ENCODE assay signal across 8 cellular contexts in genomic region chr13:40149611-40150283, GRCh38.
DNase-seq lines count a peak whose midpoint lies in the region; ATAC-seq and TF ChIP-seq lines count a peak whose summit lies in the region.

No MANE protein-coding gene starts in this region.

- H3K4me3 Mint-ChIP-seq in GM23338 = no peak overlapping the region

- no peak overlapping the region for H3K4me3 ChIP-seq in GM23338
- H3K4me3 ChIP-seq in adipocyte (ENCODE audit: low read length) = no peak overlapping the region
- H3K4me3 ChIP-seq in right atrium auricular region = no peak overlapping the region
- no peak overlapping the region for H3K4me3 ChIP-seq in smooth muscle cell

- 59% methylated on average over 6 of the region's 6 CpGs for WGBS in smooth muscle cell (ENCODE audit: low lambda C conversion rate)

- H3F3A ChIP-seq in GM23338 (replicated peaks; ENCODE audit: low read depth) (no peaks in the 10 kb centered on the region), smooth muscle cell (ENCODE audit: low read depth) (peaks cover 4% of the 10 kb centered on the region)

- DNase-seq in GM23338 (ENCODE audit: low spot score) (no peak), adipocyte (ENCODE audit: low read depth) (peak; percentile 8), right atrium auricular region (ENCODE audit: low spot score) (peak; percentile 68), smooth muscle cell (lab: John Stamatoyannopoulos, UW; ENCODE audit: unreplicated experiment) (no peak), SK-N-DZ (ENCODE audit: low spot score) (no peak), HEK293T (ENCODE audit: extremely low spot score) (no peak), NCI-H524 treated with DMSO at 0.1 percent for 48 hours (lab: John Stamatoyannopoulos, UW) (no peak)
- no peak for DNase-seq in activated CD8-positive, alpha-beta memory T cell treated with anti-CD3 and anti-CD28 coated beads, Interleukin-2, amount 50 U/mL, for 48 hours

- no peak overlapping the region for H3K27ac Mint-ChIP-seq in GM23338

- no peaks in the 10 kb centered on the region for H4K20me1 ChIP-seq in GM23338 (replicated peaks; ENCODE audit: insufficient read depth)
- H4K20me1 ChIP-seq in smooth muscle cell (ENCODE audit: low read depth) = no peaks in the 10 kb centered on the region

- H3K36me3 ChIP-seq in GM23338 (ENCODE audit: insufficient read depth) = no peaks in the 10 kb centered on the region
- no peaks in the 10 kb centered on the region for H3K36me3 ChIP-seq in adipocyte (ENCODE audit: control insufficient read depth, insufficient read depth, low read length, severe bottlenecking)
- H3K36me3 ChIP-seq in right atrium auricular region = no peaks in the 10 kb centered on the region
- H3K36me3 ChIP-seq in smooth muscle cell (ENCODE audit: low read depth) = no peaks in the 10 kb centered on the region

- no peaks in the 10 kb centered on the region for H3K4me1 ChIP-seq in GM23338 (ENCODE audit: insufficient read depth)
- H3K4me1 ChIP-seq in adipocyte (ENCODE audit: control insufficient read depth, insufficient read depth, low read length) = peaks cover 26% of the 10 kb centered on the region
- H3K4me1 ChIP-seq in right atrium auricular region = peaks cover 0 to 12% of the 10 kb centered on the region in 2 donors
- peaks cover 13% of the 10 kb centered on the region for H3K4me1 ChIP-seq in smooth muscle cell (ENCODE audit: low read depth)

- no peaks in the 10 kb centered on the region for H3K79me2 ChIP-seq in GM23338 (replicated peaks; ENCODE audit: insufficient read depth)
- H3K79me2 ChIP-seq in smooth muscle cell (ENCODE audit: low read depth) = no peaks in the 10 kb centered on the region

- H3K9me3 Mint-ChIP-seq in GM23338 = no peaks in the 10 kb centered on the region

- ATAC-seq in GM23338 = no peak

- no peaks in the 10 kb centered on the region for H3K27me3 ChIP-seq in GM23338 (ENCODE audit: insufficient read depth)
- no peaks in the 10 kb centered on the region for H3K27me3 ChIP-seq in adipocyte (replicated peaks; ENCODE audit: control insufficient read depth, insufficient read depth, low read length)
- no peaks in the 10 kb centered on the region for H3K27me3 ChIP-seq in right atrium auricular region
- H3K27me3 ChIP-seq in smooth muscle cell (ENCODE audit: low read depth) = no peaks in the 10 kb centered on the region

- peak overlapping the region; percentile 72 for H3K9ac ChIP-seq in adipocyte (ENCODE audit: low read length)
- H3K9ac ChIP-seq in smooth muscle cell (ENCODE audit: low read depth) = no peak overlapping the region

- POLR2A ChIA-PET in HEK293T (lab: Yijun Ruan, JAX) = no interaction called here

- H3K4me2 ChIP-seq in GM23338 (no peak overlapping the region), smooth muscle cell (peak overlapping the region; percentile 75)

- 0 out of 2 replicates have a peak overlapping the region, but pooled peaks have one; percentile 28 for H2AFZ ChIP-seq in GM23338
- no peak overlapping the region for H2AFZ ChIP-seq in smooth muscle cell (ENCODE audit: low read depth)

- H3K9me2 ChIP-seq in GM23338 (ENCODE audit: insufficient read depth) = peaks cover 14% of the 10 kb centered on the region; the same call in 1 of the 2 replicates

- TF ChIP-seq CTCF in GM23338 (conservative IDR thresholded peaks at IDR 0.05; ENCODE audit: low read depth in 2 of 2) (no peak), right atrium auricular region (IDR thresholded peaks at IDR 0.05) (no peak), smooth muscle cell (IDR thresholded peaks at IDR 0.05; ENCODE audit: borderline replicate concordance, insufficient read depth, poor library complexity, severe bottlenecking) (no peak)

- H3K9me3 ChIP-seq in adipocyte (ENCODE audit: control insufficient read depth, low read length) (no peaks in the 10 kb centered on the region), right atrium auricular region (no peaks in the 10 kb centered on the region), smooth muscle cell (replicated peaks; ENCODE audit: low read depth) (no peaks in the 10 kb centered on the region)

- no peaks in the 10 kb centered on the region for H3K27me3 Mint-ChIP-seq in GM23338 (ENCODE audit: insufficient read depth, low read depth, poor library complexity)

- H3K4me1 Mint-ChIP-seq in GM23338 = peaks cover 15% of the 10 kb centered on the region

- H3K36me3 Mint-ChIP-seq in GM23338 (ENCODE audit: low read depth) = no peaks in the 10 kb centered on the region

- H3K27ac ChIP-seq in GM23338 (ENCODE audit: low read depth) = no peak overlapping the region
- H3K27ac ChIP-seq in right atrium auricular region = peak overlapping the region; percentile 59 to 69
- H3K27ac ChIP-seq in smooth muscle cell (ENCODE audit: low read depth) = peak overlapping the region; percentile 65

- CTCF ChIA-PET in HEK293T (lab: Yijun Ruan, JAX) = no interaction called here

TF ChIP-seq in GM23338, 12 proteins besides CTCF, POLR2A, EP300 and RAD21 (continues in another document):
- TF ChIP-seq NANOG (IDR thresholded peaks at IDR 0.05; ENCODE audit: borderline replicate concordance) = no peak
- TF ChIP-seq EZH2phosphoT487 (IDR thresholded peaks at IDR 0.05; ENCODE audit: unreplicated experiment) = no peak
- TF ChIP-seq EZH2 (IDR thresholded peaks at IDR 0.05; ENCODE audit: low read depth, unreplicated experiment) = no peak

TF ChIP-seq in HEK293T, 16 proteins besides CTCF, POLR2A, EP300 and RAD21:
- TF ChIP-seq TARDBP (IDR thresholded peaks at IDR 0.05) (no peak), NFRKB (IDR thresholded peaks at IDR 0.05) (no peak), PKNOX1 (IDR thresholded peaks at IDR 0.05) (no peak), CTBP1 (IDR thresholded peaks at IDR 0.05; ENCODE audit: borderline replicate concordance) (no peak), FOXM1 (IDR thresholded peaks at IDR 0.05; ENCODE audit: borderline replicate concordance) (no peak), ELF4 (IDR thresholded peaks at IDR 0.05) (no peak), SP1 (IDR thresholded peaks at IDR 0.05) (no peak), FOXA1 (IDR thresholded peaks at IDR 0.05) (no peak), FOXK2 (IDR thresholded peaks at IDR 0.05) (no peak), ZNF384 (IDR thresholded peaks at IDR 0.05) (no peak), SUZ12 (IDR thresholded peaks at IDR 0.05) (no peak), BHLHE40 (IDR thresholded peaks at IDR 0.05; ENCODE audit: borderline replicate concordance) (no peak), L3MBTL2 (conservative IDR thresholded peaks at IDR 0.05) (no peak), HDGF (IDR thresholded peaks at IDR 0.05; ENCODE audit: borderline replicate concordance) (no peak)
TF ChIP-seq in HEK293T: peak in this region for 0.

Comparison
In these comparisons a context has a peak if more than half of its experiments do, and no peak if none do; other contexts are left out.
1. DNase-seq: peak in adipocyte (single experiment) and right atrium auricular region (single experiment); none in GM23338 (single experiment), smooth muscle cell (single experiment), SK-N-DZ (single experiment), HEK293T (single experiment), activated CD8-positive, alpha-beta memory T cell treated with anti-CD3 and anti-CD28 coated beads, Interleukin-2, amount 50 U/mL, for 48 hours (single experiment) and NCI-H524 treated with DMSO at 0.1 percent for 48 hours (single experiment).